In genomic region chr5:43036856-43037711, GRCh38 we compare ENCODE assay signal across 9 cellular contexts. TPM values are rescaled to one million over a fixed set of nuclear protein-coding genes. Genes with fewer than 3 reads are reported as not detected.
DNase-seq lines count a peak whose midpoint lies in the region; ATAC-seq and TF ChIP-seq lines count a peak whose summit lies in the region.
"Had no signal": no experiment of that assay in that cellular context is flagged by ENCODE, and none has a peak within 500 bp of the region (broad histone marks: within the 10 kb centered on the region; RNA-seq: fewer than 3 reads in every experiment).

No MANE protein-coding gene starts in this region.

- peaks cover 5% of the 10 kb centered on the region for H3K9me3 Mint-ChIP-seq in HFFc6
- H3K9me3 Mint-ChIP-seq in activated naive CD8-positive, alpha-beta T cell treated with anti-CD3 and anti-CD28 coated beads for 36 hours: no peaks in the 10 kb centered on the region

- H3K27me3 Mint-ChIP-seq in HFFc6 (ENCODE audit: insufficient read depth): peaks cover 1% of the 10 kb centered on the region; the same call in 1 of the 2 replicates
- H3K27me3 Mint-ChIP-seq in activated naive CD8-positive, alpha-beta T cell treated with anti-CD3 and anti-CD28 coated beads for 36 hours: no peaks in the 10 kb centered on the region

- intact Hi-C loops in heart right ventricle (cut with DNase I): no loop called here

- peak overlapping the region; percentile 81 for H3K4me3 Mint-ChIP-seq in HFFc6
- H3K4me3 Mint-ChIP-seq in activated naive CD8-positive, alpha-beta T cell treated with anti-CD3 and anti-CD28 coated beads for 36 hours: peak overlapping the region; percentile 87

- H3K9ac ChIP-seq in skeletal muscle tissue (ENCODE audit: low read depth in 1 of 3, low read length in 3 of 3): peak overlapping the region; percentile 60 to 85 (median 67)

- peaks cover 0 to 7% (median 0%) of the 10 kb centered on the region in 9 donors for H3K36me3 ChIP-seq in heart right ventricle
- no peaks in the 10 kb centered on the region for H3K36me3 ChIP-seq in skeletal muscle tissue (ENCODE audit: control insufficient read depth in 3 of 3, insufficient read depth in 3 of 3, low read length in 3 of 3)

- H3K36me3 Mint-ChIP-seq in HFFc6 (ENCODE audit: low read depth): peaks cover 30% of the 10 kb centered on the region
- peaks cover 2% of the 10 kb centered on the region for H3K36me3 Mint-ChIP-seq in activated naive CD8-positive, alpha-beta T cell treated with anti-CD3 and anti-CD28 coated beads for 36 hours

- H3K4me1 Mint-ChIP-seq in HFFc6 (ENCODE audit: low read depth): peaks cover 64% of the 10 kb centered on the region
- peaks cover 42% of the 10 kb centered on the region for H3K4me1 Mint-ChIP-seq in activated naive CD8-positive, alpha-beta T cell treated with anti-CD3 and anti-CD28 coated beads for 36 hours

- ATAC-seq in heart right ventricle: no peak
- no peak for ATAC-seq in GM18909 (IDR thresholded peaks at IDR 0.05; ENCODE audit: poor library complexity, unreplicated experiment)
- ATAC-seq in HG03469 (IDR thresholded peaks at IDR 0.05; ENCODE audit: unreplicated experiment): no peak

- peak overlapping the region in 9 of 10 donors; percentile 32 to 73 (median 66) for H3K4me3 ChIP-seq in heart right ventricle
- peak overlapping the region; percentile 59 to 90 (median 71) for H3K4me3 ChIP-seq in skeletal muscle tissue (ENCODE audit: low read length in 3 of 3)

- H3K27ac Mint-ChIP-seq in HFFc6: peak overlapping the region; percentile 81
- peak overlapping the region; percentile 87 for H3K27ac Mint-ChIP-seq in activated naive CD8-positive, alpha-beta T cell treated with anti-CD3 and anti-CD28 coated beads for 36 hours
- H3K27ac Mint-ChIP-seq: progenitor cell of endocrine pancreas had no signal

- TF ChIP-seq CTCF in HFFc6 (IDR thresholded peaks at IDR 0.05) (no peak), heart right ventricle (IDR thresholded peaks at IDR 0.05) (no peak)

- H3K27ac ChIP-seq in heart right ventricle (peak overlapping the region; percentile 37 to 98 (median 94)), skeletal muscle tissue (ENCODE audit: low read depth, low read length) (peak overlapping the region; percentile 76)

- DNase-seq in HFFc6 (no peak), heart right ventricle (peak in 1 of 2 donors; percentile 34), NCI-H1436 (lab: John Stamatoyannopoulos, UW) (no peak), UCSD-AML1 (lab: John Stamatoyannopoulos, UW; ENCODE audit: unreplicated experiment) (no peak)
- DNase-seq in activated naive CD8-positive, alpha-beta T cell treated with anti-CD3 and anti-CD28 coated beads for 36 hours: no peak

- no peaks in the 10 kb centered on the region for H3K9me3 ChIP-seq in heart right ventricle
- H3K9me3 ChIP-seq in skeletal muscle tissue (ENCODE audit: control insufficient read depth in 3 of 3, low read length in 3 of 3): no peaks in the 10 kb centered on the region

- WGBS in heart right ventricle, 2 donors: 21 to 24% methylated on average over 38 of the region's 38 CpGs

- H3K4me1 ChIP-seq in heart right ventricle: peaks cover 0 to 66% (median 18%) of the 10 kb centered on the region in 9 donors
- peaks cover 12 to 27% (median 19%) of the 10 kb centered on the region in 3 donors for H3K4me1 ChIP-seq in skeletal muscle tissue (ENCODE audit: control insufficient read depth in 3 of 3, insufficient read depth in 3 of 3, low read length in 3 of 3)

- peaks cover 0 to 85% (median 37%) of the 10 kb centered on the region in 7 donors for H3K27me3 ChIP-seq in heart right ventricle
- H3K27me3 ChIP-seq in skeletal muscle tissue (ENCODE audit: control insufficient read depth in 3 of 3, insufficient read depth in 3 of 3, low read length in 3 of 3): no peaks in the 10 kb centered on the region

RNA-seq across cellular contexts. Expression of gene ANXA2R, which starts 3.0 kb away (rescaled TPM):
- total RNA-seq in HFFc6 (2021; fragmentation: NEBNext Ultra II Directional; extraction: Animal tissue kit (Norgen Biotek cat#: 25700)): 1 to 10 TPM in 3 of 6 experiments, under 1 TPM in 3; 0.85 to 1.5 (median 1.1) TPM
- 1 to 10 TPM; 8.5 to 9.9 TPM for total RNA-seq in activated naive CD8-positive, alpha-beta T cell treated with anti-CD3 and anti-CD28 coated beads for 36 hours
- total RNA-seq in heart right ventricle: 1 to 10 TPM in 4 of 10 donors, under 1 TPM in 6; 0.42 to 1.8 (median 0.87) TPM
- 1 to 10 TPM; 2.4 to 3.4 TPM for polyA plus RNA-seq in heart right ventricle
- 1.6 TPM for total RNA-seq in skeletal muscle tissue
